In genomic region chrX:44997282-44997813, GRCh38 we compare ENCODE assay signal across 1 cellular context.
TF ChIP-seq lines count a peak whose summit lies in the region.

No MANE protein-coding gene starts in this region.

TF ChIP-seq in GM12878, 131 proteins besides CTCF, POLR2A, EP300 and RAD21 (continued from another document):
- TF ChIP-seq CEBPZ (IDR thresholded peaks at IDR 0.05; ENCODE audit: low read depth, low read length): no peak
- TF ChIP-seq SPI1 (IDR thresholded peaks at IDR 0.05; ENCODE audit: borderline replicate concordance, insufficient read depth, low read depth, low read length): peak; percentile 34; the same call in 1 of the 2 replicates
- TF ChIP-seq IKZF1 (conservative IDR thresholded peaks at IDR 0.05): 0 out of 2 replicates have a peak, but pooled peaks have one; percentile 15
- 0 out of 2 replicates have a peak, but pooled peaks have one; percentile 24 for TF ChIP-seq PML (IDR thresholded peaks at IDR 0.05; ENCODE audit: low read length)
